ENCODE assay signal across 1 cellular context in genomic region chr1:19645544-19646252, GRCh38.
A peak's percentile ranks its signal among the peaks of the same experiment; 100 is the strongest.
TF ChIP-seq lines count a peak whose summit lies in the region.

No MANE protein-coding gene starts in this region.

TF ChIP-seq in HepG2, 621 proteins besides CTCF, POLR2A, EP300 and RAD21:
- TF ChIP-seq IRX3 (CRISPR knock-in tag; IDR thresholded peaks at IDR 0.05; ENCODE audit: borderline replicate concordance, low read depth) = no peak
- TF ChIP-seq ZNF850 (CRISPR knock-in tag; conservative IDR thresholded peaks at IDR 0.05) = no peak
- no peak for TF ChIP-seq MEIS2 (CRISPR knock-in tag; IDR thresholded peaks at IDR 0.05)
- TF ChIP-seq BRD4 (CRISPR knock-in tag; IDR thresholded peaks at IDR 0.05) = no peak
- TF ChIP-seq NAIF1 (CRISPR knock-in tag; IDR thresholded peaks at IDR 0.05; ENCODE audit: borderline replicate concordance) = no peak
- TF ChIP-seq STAG1 (CRISPR knock-in tag; IDR thresholded peaks at IDR 0.05) = no peak
- peak; percentile 80 for TF ChIP-seq ZSCAN25 (CRISPR knock-in tag; IDR thresholded peaks at IDR 0.05)
- TF ChIP-seq ZNF225 (CRISPR knock-in tag; IDR thresholded peaks at IDR 0.05) = no peak
- TF ChIP-seq ZNF382 (CRISPR knock-in tag; IDR thresholded peaks at IDR 0.05; ENCODE audit: borderline replicate concordance) = no peak
- no peak for TF ChIP-seq SIX4 (CRISPR knock-in tag; IDR thresholded peaks at IDR 0.05)
- TF ChIP-seq ZNF224 (CRISPR knock-in tag; IDR thresholded peaks at IDR 0.05) = no peak
- TF ChIP-seq ZFX (CRISPR knock-in tag; IDR thresholded peaks at IDR 0.05; ENCODE audit: low read depth) = 0 out of 2 replicates have a peak, but pooled peaks have one; percentile 19
- no peak for TF ChIP-seq ZNF782 (CRISPR knock-in tag; IDR thresholded peaks at IDR 0.05; ENCODE audit: borderline replicate concordance)
- TF ChIP-seq ZBTB38 (CRISPR knock-in tag; IDR thresholded peaks at IDR 0.05) = 0 out of 2 replicates have a peak, but pooled peaks have one; percentile 25
- TF ChIP-seq KDM4B (CRISPR knock-in tag; IDR thresholded peaks at IDR 0.05) = no peak
- no peak for TF ChIP-seq MLXIP (CRISPR knock-in tag; IDR thresholded peaks at IDR 0.05; ENCODE audit: borderline replicate concordance)
